Comparison of ENCODE assay signal across 1 cellular context in the genomic region with DNA sequence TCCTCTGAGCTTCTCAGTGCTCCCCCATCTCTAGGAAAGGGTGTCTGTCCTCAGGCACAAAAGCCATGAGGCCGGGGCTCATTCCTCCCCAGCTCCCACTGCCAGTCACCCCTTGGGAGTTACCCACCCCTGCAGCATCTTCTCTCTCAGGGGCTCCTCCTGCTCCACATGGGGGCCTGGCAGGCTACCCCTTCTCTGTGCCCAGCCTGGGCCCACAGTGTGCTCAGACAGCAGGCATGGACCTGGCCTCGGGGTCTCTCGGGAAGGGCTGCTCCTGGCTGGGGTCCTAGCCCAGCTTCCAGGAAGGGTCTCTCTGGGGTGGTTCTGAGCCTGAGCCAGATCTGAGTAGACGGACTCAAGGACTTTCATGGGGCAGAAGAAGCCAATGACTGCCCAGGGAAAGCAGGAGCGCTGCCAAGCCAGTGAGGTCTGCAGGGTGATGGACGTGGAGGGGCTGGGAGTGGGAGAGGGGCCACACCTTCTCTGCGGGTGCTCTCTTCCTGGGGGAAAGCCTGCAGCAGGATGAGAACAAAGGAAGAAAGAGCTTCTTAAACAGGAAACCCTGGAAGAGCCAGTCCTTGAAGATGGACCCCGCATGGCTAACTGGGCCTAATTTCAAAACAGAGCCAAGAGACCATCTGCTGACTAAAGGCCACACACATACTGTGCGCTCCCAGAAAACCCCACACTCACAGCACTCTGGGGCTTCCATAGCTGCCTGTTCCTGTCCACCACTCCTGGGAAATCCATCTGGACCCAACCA.
TF ChIP-seq lines count a peak whose summit lies in the region.

No MANE protein-coding gene starts in this region.

TF ChIP-seq in SK-N-SH treated with all-trans-retinoic acid at 6 μM for 48 hours, 23 proteins besides CTCF, POLR2A, EP300 and RAD21 (continued from another document):
- TF ChIP-seq, protein P1, sequence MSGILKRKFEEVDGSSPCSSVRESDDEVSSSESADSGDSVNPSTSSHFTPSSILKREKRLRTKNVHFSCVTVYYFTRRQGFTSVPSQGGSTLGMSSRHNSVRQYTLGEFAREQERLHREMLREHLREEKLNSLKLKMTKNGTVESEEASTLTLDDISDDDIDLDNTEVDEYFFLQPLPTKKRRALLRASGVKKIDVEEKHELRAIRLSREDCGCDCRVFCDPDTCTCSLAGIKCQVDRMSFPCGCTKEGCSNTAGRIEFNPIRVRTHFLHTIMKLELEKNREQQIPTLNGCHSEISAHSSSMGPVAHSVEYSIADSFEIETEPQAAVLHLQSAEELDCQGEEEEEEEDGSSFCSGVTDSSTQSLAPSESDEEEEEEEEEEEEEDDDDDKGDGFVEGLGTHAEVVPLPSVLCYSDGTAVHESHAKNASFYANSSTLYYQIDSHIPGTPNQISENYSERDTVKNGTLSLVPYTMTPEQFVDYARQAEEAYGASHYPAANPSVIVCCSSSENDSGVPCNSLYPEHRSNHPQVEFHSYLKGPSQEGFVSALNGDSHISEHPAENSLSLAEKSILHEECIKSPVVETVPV (CRISPR knock-in tag; IDR thresholded peaks at IDR 0.05): no peak
- TF ChIP-seq, protein P2, sequence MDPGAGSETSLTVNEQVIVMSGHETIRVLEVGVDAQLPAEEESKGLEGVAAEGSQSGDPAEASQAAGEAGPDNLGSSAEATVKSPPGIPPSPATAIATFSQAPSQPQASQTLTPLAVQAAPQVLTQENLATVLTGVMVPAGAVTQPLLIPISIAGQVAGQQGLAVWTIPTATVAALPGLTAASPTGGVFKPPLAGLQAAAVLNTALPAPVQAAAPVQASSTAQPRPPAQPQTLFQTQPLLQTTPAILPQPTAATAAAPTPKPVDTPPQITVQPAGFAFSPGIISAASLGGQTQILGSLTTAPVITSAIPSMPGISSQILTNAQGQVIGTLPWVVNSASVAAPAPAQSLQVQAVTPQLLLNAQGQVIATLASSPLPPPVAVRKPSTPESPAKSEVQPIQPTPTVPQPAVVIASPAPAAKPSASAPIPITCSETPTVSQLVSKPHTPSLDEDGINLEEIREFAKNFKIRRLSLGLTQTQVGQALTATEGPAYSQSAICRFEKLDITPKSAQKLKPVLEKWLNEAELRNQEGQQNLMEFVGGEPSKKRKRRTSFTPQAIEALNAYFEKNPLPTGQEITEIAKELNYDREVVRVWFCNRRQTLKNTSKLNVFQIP (CRISPR knock-in tag; IDR thresholded peaks at IDR 0.05; ENCODE audit: borderline replicate concordance, low read depth): no peak
- no peak for TF ChIP-seq ARNTL (CRISPR knock-in tag; IDR thresholded peaks at IDR 0.05; ENCODE audit: borderline replicate concordance, low read depth)
- TF ChIP-seq ZC3H10 (CRISPR knock-in tag; IDR thresholded peaks at IDR 0.05): no peak
- no peak for TF ChIP-seq TOX (CRISPR knock-in tag; IDR thresholded peaks at IDR 0.05; ENCODE audit: borderline replicate concordance)
- no peak for TF ChIP-seq ZFP30 (CRISPR knock-in tag; IDR thresholded peaks at IDR 0.05)
- TF ChIP-seq, protein P3, sequence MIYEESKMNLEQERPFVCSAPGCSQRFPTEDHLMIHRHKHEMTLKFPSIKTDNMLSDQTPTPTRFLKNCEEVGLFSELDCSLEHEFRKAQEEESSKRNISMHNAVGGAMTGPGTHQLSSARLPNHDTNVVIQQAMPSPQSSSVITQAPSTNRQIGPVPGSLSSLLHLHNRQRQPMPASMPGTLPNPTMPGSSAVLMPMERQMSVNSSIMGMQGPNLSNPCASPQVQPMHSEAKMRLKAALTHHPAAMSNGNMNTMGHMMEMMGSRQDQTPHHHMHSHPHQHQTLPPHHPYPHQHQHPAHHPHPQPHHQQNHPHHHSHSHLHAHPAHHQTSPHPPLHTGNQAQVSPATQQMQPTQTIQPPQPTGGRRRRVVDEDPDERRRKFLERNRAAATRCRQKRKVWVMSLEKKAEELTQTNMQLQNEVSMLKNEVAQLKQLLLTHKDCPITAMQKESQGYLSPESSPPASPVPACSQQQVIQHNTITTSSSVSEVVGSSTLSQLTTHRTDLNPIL (CRISPR knock-in tag; IDR thresholded peaks at IDR 0.05; ENCODE audit: low read depth): no peak
